8 cellular contexts compared by ENCODE assay signal in the genomic region with DNA sequence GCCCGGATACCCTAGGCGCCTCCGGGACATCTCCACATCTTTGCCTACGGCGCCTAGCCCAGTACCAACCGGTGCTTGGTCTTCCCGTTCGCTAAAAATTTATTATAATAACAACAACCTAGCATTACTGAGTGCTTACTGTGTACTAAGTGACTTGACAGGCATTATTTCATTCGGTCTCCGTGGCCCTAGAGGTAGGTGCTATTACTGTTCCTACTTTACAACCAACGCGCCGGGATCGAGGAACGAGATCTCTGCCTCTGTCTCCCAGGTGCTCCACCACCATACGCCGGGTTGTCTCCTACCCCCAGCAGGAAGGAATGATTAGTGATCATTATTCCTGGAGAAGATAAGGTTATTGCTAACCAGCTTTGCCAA. TPM values are rescaled to one million over a fixed set of nuclear protein-coding genes. Genes with fewer than 3 reads are reported as not detected.
A peak's percentile ranks its signal among the peaks of the same experiment; 100 is the strongest.
DNase-seq lines count a peak whose midpoint lies in the region; ATAC-seq and TF ChIP-seq lines count a peak whose summit lies in the region.

No MANE protein-coding gene starts in this region.

- H2BK20ac ChIP-seq in H9 (ENCODE audit: low read depth, low read length, poor library complexity, severe bottlenecking): no peak overlapping the region

- peaks cover 17% of the 10 kb centered on the region for H3K23me2 ChIP-seq in H9 (ENCODE audit: insufficient read length, low read depth, low read length, poor library complexity, severe bottlenecking)

- H3K4me3 Mint-ChIP-seq in H9: peak overlapping the region; percentile 69 to 87
- H3K4me3 Mint-ChIP-seq in dendritic cell treated with granulocyte-macrophage colony-stimulating factor and Interleukin-4, amounts not matched to agents 40 ng/mL and 50 ng/mL, for 4 days: peak overlapping the region; percentile 87

- H3K79me2 ChIP-seq in H9 (ENCODE audit: insufficient read depth, low read length): no peaks in the 10 kb centered on the region; the same call in 1 of the 2 replicates

- H3K23ac ChIP-seq in H9 (ENCODE audit: insufficient read length, low read depth, low read length): no peak overlapping the region

- H4K91ac ChIP-seq in H9 (ENCODE audit: insufficient read length, low read depth, low read length): no peak overlapping the region

- peaks cover 24 to 26% of the 10 kb centered on the region in 2 experiments for H3K4me1 Mint-ChIP-seq in H9
- H3K4me1 Mint-ChIP-seq in dendritic cell treated with granulocyte-macrophage colony-stimulating factor and Interleukin-4, amounts not matched to agents 40 ng/mL and 50 ng/mL, for 4 days (ENCODE audit: low read depth): peaks cover 18% of the 10 kb centered on the region

- no peak overlapping the region for H3K27ac Mint-ChIP-seq in H9
- peak overlapping the region; percentile 58 for H3K27ac Mint-ChIP-seq in dendritic cell treated with granulocyte-macrophage colony-stimulating factor and Interleukin-4, amounts not matched to agents 40 ng/mL and 50 ng/mL, for 4 days

- H2BK12ac ChIP-seq in H9 (ENCODE audit: insufficient read length, low read depth, low read length): no peak overlapping the region

- peak overlapping the region; percentile 48 for H3K4me3 ChIP-seq in mucosa of descending colon

- H3K36me3 ChIP-seq in ES-I3 (ENCODE audit: insufficient read depth, low read length): no peaks in the 10 kb centered on the region
- H3K36me3 ChIP-seq in mucosa of descending colon (ENCODE audit: low read depth): no peaks in the 10 kb centered on the region

- H3K27me3 Mint-ChIP-seq in H9 (ENCODE audit: low read depth): peaks cover 17% of the 10 kb centered on the region
- peaks cover 45% of the 10 kb centered on the region for H3K27me3 Mint-ChIP-seq in dendritic cell treated with granulocyte-macrophage colony-stimulating factor and Interleukin-4, amounts not matched to agents 40 ng/mL and 50 ng/mL, for 4 days

- H3K9ac ChIP-seq in ES-I3 (ENCODE audit: low read depth, low read length): peak overlapping the region; percentile 80; the same call in 1 of the 2 replicates
- H3K9ac ChIP-seq in H9 (ENCODE audit: extremely low read depth, insufficient read length, low read length): no peak overlapping the region

- no peak overlapping the region for H4K8ac ChIP-seq in H9 (replicated peaks; ENCODE audit: insufficient read length, low read depth, low read length)

- peaks cover 0 to 3% (median 0%) of the 10 kb centered on the region in 3 experiments; a peak in 1 of 7 replicates for H3K36me3 Mint-ChIP-seq in H9 (ENCODE audit: insufficient read depth in 1 of 3, low read depth in 3 of 3)
- H3K36me3 Mint-ChIP-seq in dendritic cell treated with granulocyte-macrophage colony-stimulating factor and Interleukin-4, amounts not matched to agents 40 ng/mL and 50 ng/mL, for 4 days (ENCODE audit: low read depth): no peaks in the 10 kb centered on the region

- no peaks in the 10 kb centered on the region for H3K79me1 ChIP-seq in H9 (ENCODE audit: insufficient read depth, low read depth, low read length, poor library complexity, severe bottlenecking)

- H3K27ac ChIP-seq in H9 (ENCODE audit: insufficient read length, low read depth, low read length): no peak overlapping the region

- no peaks in the 10 kb centered on the region; a peak in 1 of 5 replicates for H3K9me3 Mint-ChIP-seq in H9
- no peaks in the 10 kb centered on the region for H3K9me3 Mint-ChIP-seq in dendritic cell treated with granulocyte-macrophage colony-stimulating factor and Interleukin-4, amounts not matched to agents 40 ng/mL and 50 ng/mL, for 4 days

- WGBS in H9 (ENCODE audit: extremely low coverage, insufficient read length, low lambda C conversion rate): no CpG with 5 or more reads among the region's 17 CpGs

- intact Hi-C loops in dendritic cell treated with granulocyte-macrophage colony-stimulating factor and Interleukin-4, amounts not matched to agents 40 ng/mL and 50 ng/mL, for 4 days (cut with micrococcal nuclease): loop anchor here (2.0 to 10.0 kb wide), 2 partner anchors 39 to 67 kb away; no protein-coding TSS in a partner anchor
- intact Hi-C loops in mucosa of descending colon (cut with DNase I, micrococcal nuclease): no loop called here

- no peak overlapping the region for H3K56ac ChIP-seq in H9 (ENCODE audit: insufficient read length, low read depth, low read length)

- ATAC-seq in mucosa of descending colon: peak; percentile 17

- H3K18ac ChIP-seq in H9 (ENCODE audit: insufficient read length, low read depth, low read length): no peak overlapping the region

- no peaks in the 10 kb centered on the region for H4K20me1 ChIP-seq in H9 (ENCODE audit: control insufficient read depth, insufficient read depth, insufficient read length)

- H3K9me3 ChIP-seq in ES-I3 (ENCODE audit: control insufficient read depth, insufficient read depth, low read length): no peaks in the 10 kb centered on the region
- H3K9me3 ChIP-seq in H9 (ENCODE audit: control insufficient read depth, low read depth, low read length): no peaks in the 10 kb centered on the region
- no peaks in the 10 kb centered on the region for H3K9me3 ChIP-seq in mucosa of descending colon

- H2AFZ ChIP-seq in H9 (ENCODE audit: low read length): no peak overlapping the region

- DNase-seq in H9 (no peak), NCI-H510A treated with DMSO at 0.1 percent for 48 hours (lab: John Stamatoyannopoulos, UW) (peak; percentile 85), mucosa of descending colon (peak in 1 of 3 donors; percentile 41), cerebellar nuclear complex (lab: John Stamatoyannopoulos, UW) (no peak), inferior parietal cortex (ENCODE audit: extremely low spot score) (no peak)
- no peak for DNase-seq in stimulated activated CD4-positive, alpha-beta T cell treated with anti-CD3 and anti-CD28 coated beads, Interleukin-2, amount 100 ng/mL, for 24 hours

- TF ChIP-seq CTCF in H9 (conservative IDR thresholded peaks at IDR 0.05) (peak; percentile 47; the same call in 2 of the 3 replicates), mucosa of descending colon (IDR thresholded peaks at IDR 0.05) (no peak)

- H2BK5ac ChIP-seq in H9 (ENCODE audit: insufficient read length, low read length): no peak overlapping the region

- H4K5ac ChIP-seq in H9 (ENCODE audit: insufficient read length, low read depth, low read length): no peak overlapping the region

- no peaks in the 10 kb centered on the region for H3K27me3 ChIP-seq in H9 (ENCODE audit: insufficient read depth, low read length)

- no peak overlapping the region for H3K4ac ChIP-seq in H9 (ENCODE audit: low read depth, low read length)

- H3K4me2 ChIP-seq in H9 (ENCODE audit: insufficient read depth, insufficient read length, low read length): peak overlapping the region; percentile 71

- H2BK15ac ChIP-seq in H9 (ENCODE audit: low read depth, low read length): no peak overlapping the region

- H3K4me1 ChIP-seq in ES-I3 (ENCODE audit: insufficient read depth, low read length) (peaks cover 9% of the 10 kb centered on the region), H9 (ENCODE audit: insufficient read depth, low read length) (peaks cover 4% of the 10 kb centered on the region; the same call in 1 of the 2 replicates), mucosa of descending colon (ENCODE audit: low read depth) (peaks cover 14% of the 10 kb centered on the region)

- no peak overlapping the region for H2AK5ac ChIP-seq in H9 (ENCODE audit: insufficient read length, low read length)

- no peak overlapping the region for H3T11ph ChIP-seq in H9 (ENCODE audit: low read length)

- no peak overlapping the region for H2BK120ac ChIP-seq in H9 (ENCODE audit: low read depth, low read length, poor library complexity, severe bottlenecking)

- H3K14ac ChIP-seq in H9 (ENCODE audit: insufficient read depth, low read length): no peak overlapping the region

RNA-seq across cellular contexts. Expression of gene BIN1, which starts 0.7 kb away (rescaled TPM):
- total RNA-seq in H9 (2021) (30.0 and 32.0 TPM in 2 replicates), mucosa of descending colon (10 to 100 TPM; 37.6 to 65.7 (median 46.3) TPM)
